1 cellular context compared by ENCODE assay signal in genomic region chr3:9792405-9793160, GRCh38.
TF ChIP-seq lines count a peak whose summit lies in the region.

ARPC4 (plus strand) TSS chr3:9793082; CDS start chr3:9793122, 40 bp downstream.
TADA3 (minus strand) TSS chr3:9792473; CDS start chr3:9791466, 1,007 bp downstream.

TF ChIP-seq in GM12878, 131 proteins besides CTCF, POLR2A, EP300 and RAD21 (continued from another document):
- peak; percentile 85; the same call in 1 of the 2 replicates for TF ChIP-seq ZBTB40 (IDR thresholded peaks at IDR 0.05; ENCODE audit: borderline replicate concordance)
